Comparison of ENCODE assay signal across 10 cellular contexts in the genomic region with DNA sequence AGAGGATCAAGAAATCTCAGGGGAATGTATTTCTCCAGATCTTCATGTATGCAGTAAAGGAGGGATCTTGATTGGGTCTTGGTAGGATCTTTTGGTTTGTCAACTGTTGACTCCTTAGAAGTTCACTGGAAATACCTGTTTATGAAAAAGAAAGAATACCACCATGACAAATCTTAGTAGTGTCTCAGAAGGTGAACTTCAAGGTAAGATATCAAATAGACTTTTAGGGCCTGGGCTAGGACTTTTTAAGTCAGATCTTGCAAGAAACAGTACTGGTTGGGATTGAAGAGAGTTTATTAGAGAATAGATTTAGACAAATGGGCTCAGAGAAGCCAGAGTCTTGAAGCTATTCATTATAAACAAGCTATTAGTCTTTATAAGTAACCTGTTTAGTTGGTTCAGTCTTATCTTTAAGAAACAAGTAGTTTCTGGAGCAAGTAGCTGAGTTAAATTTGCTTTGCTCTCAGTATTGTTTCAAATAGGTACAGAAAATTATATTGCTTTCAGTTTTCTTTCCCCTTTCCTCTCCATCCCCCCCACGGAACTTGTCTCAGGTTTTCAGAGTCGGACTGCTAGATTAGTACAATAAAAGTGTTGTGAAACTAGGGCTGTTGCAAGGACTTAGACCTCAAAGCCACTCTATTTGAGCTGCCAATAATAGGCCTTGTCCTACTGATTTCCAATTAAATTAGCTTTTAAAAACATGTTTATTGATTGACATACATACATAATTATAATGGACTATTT.
DNase-seq lines count a peak whose midpoint lies in the region; ATAC-seq and TF ChIP-seq lines count a peak whose summit lies in the region.
"Had no signal": no experiment of that assay in that cellular context is flagged by ENCODE, and none has a peak within 500 bp of the region (broad histone marks: within the 10 kb centered on the region; RNA-seq: fewer than 3 reads in every experiment).

No MANE protein-coding gene starts in this region.

- H3K4me3 Mint-ChIP-seq in memory B cell (peak overlapping the region; percentile 9), mesothelial cell of epicardium (no peak overlapping the region)

- H3K27ac Mint-ChIP-seq in memory B cell (peak overlapping the region; percentile 86), mesothelial cell of epicardium (no peak overlapping the region)

- TF ChIP-seq CTCF in mesothelial cell of epicardium (IDR thresholded peaks at IDR 0.05; ENCODE audit: unreplicated experiment) = no peak

- DNase-seq in memory B cell (ENCODE audit: low spot score in 2 of 2) (peak in 1 of 2 donors; percentile 43), mesothelial cell of epicardium (ENCODE audit: low spot score in 2 of 2, unreplicated experiment in 2 of 2) (no peak), Kasumi-1 (lab: John Stamatoyannopoulos, UW) (no peak), iPS-NIHi7 (ENCODE audit: extremely low spot score) (no peak), HAP-1 (ENCODE audit: low spot score in 2 of 2) (no peak)
- DNase-seq: EL, islet precursor cell had no signal

- no peak overlapping the region for H3K4me3 ChIP-seq in HAP-1

- no peaks in the 10 kb centered on the region for H3K4me1 ChIP-seq in HAP-1

- ATAC-seq in GM18519 (IDR thresholded peaks at IDR 0.05; ENCODE audit: low FRiP score, unreplicated experiment) = peak; percentile 97
- peak; percentile 100 for ATAC-seq in GM21737 (IDR thresholded peaks at IDR 0.05; ENCODE audit: unreplicated experiment)
- ATAC-seq in HG03558 (IDR thresholded peaks at IDR 0.05; ENCODE audit: extremely low read depth, unreplicated experiment) = peak; percentile 90
- peak; percentile 99 for ATAC-seq in memory B cell (ENCODE audit: low read depth)

- in situ Hi-C loops in HAP-1 (cut with MboI; ENCODE audit: low sequenced_read_pairs) = no loop called here

- H3K36me3 ChIP-seq in HAP-1 (replicated peaks) = no peaks in the 10 kb centered on the region

- H3K4me1 Mint-ChIP-seq in memory B cell = peaks cover 16% of the 10 kb centered on the region
- peaks cover 8% of the 10 kb centered on the region for H3K4me1 Mint-ChIP-seq in mesothelial cell of epicardium

- peaks cover 4% of the 10 kb centered on the region for H3K36me3 Mint-ChIP-seq in memory B cell
- H3K36me3 Mint-ChIP-seq in mesothelial cell of epicardium = no peaks in the 10 kb centered on the region

- H3K27me3 Mint-ChIP-seq in memory B cell (no peaks in the 10 kb centered on the region), mesothelial cell of epicardium (ENCODE audit: low read depth) (no peaks in the 10 kb centered on the region)

- H3K27me3 ChIP-seq in HAP-1 (ENCODE audit: low read depth) = no peaks in the 10 kb centered on the region

- no peaks in the 10 kb centered on the region for H3K9me3 Mint-ChIP-seq in memory B cell
- peaks cover 6% of the 10 kb centered on the region for H3K9me3 Mint-ChIP-seq in mesothelial cell of epicardium

- H3K9me3 ChIP-seq in HAP-1 = no peaks in the 10 kb centered on the region
